In genomic region chr20:60528141-60528540, GRCh38 we compare ENCODE assay signal across 27 cellular contexts.
"Had no signal": no experiment of that assay in that cellular context is flagged by ENCODE, and none has a peak within 500 bp of the region (broad histone marks: within the 10 kb centered on the region; RNA-seq: fewer than 3 reads in every experiment).

No MANE protein-coding gene starts in this region.

- H3K4me1 ChIP-seq: SJSA1 had no signal

- H3K9me3 ChIP-seq: SJSA1 had no signal

- H3K4me3 Mint-ChIP-seq: activated B cell treated with CpG ODN at 0.5 μM for 24 hours; activated CD4-positive, alpha-beta T cell treated with anti-CD3 and anti-CD28 coated beads, Interleukin-2, amount 10 ng/mL, durations not matched to agents 24 days and 14 days; activated CD8-positive, alpha-beta memory T cell treated with anti-CD3 and anti-CD28 coated beads, Interleukin-2, amount 10 ng/mL, durations not matched to agents 7 days and 5 days; activated naive CD4-positive, alpha-beta T cell treated with anti-CD3 and anti-CD28 coated beads, Interleukin-2, amount 50 U/mL, for 24 hours; activated T-cell treated with anti-CD3 and anti-CD28 coated beads, Interleukin-2, amount 50 U/mL, for 24 hours; activated T-helper 1 cell treated with anti-CD3 and anti-CD28 coated beads, Interleukin-12 subunit alpha, Interleukin-12 subunit beta, Interleukin-2, Interleukin-4 antibody, amounts not matched to agents 30 ng/mL and 10 ng/mL and 1 ng/mL, durations not matched to agents 14 hours and 24 hours and 36 hours; brain had no signal

- H3K4me1 Mint-ChIP-seq: activated B cell treated with CpG ODN at 0.5 μM for 24 hours; activated CD4-positive, alpha-beta T cell treated with anti-CD3 and anti-CD28 coated beads, Interleukin-2, amount 10 ng/mL, durations not matched to agents 24 days and 14 days; activated CD8-positive, alpha-beta memory T cell treated with anti-CD3 and anti-CD28 coated beads, Interleukin-2, amount 10 ng/mL, durations not matched to agents 7 days and 5 days; activated naive CD4-positive, alpha-beta T cell treated with anti-CD3 and anti-CD28 coated beads, Interleukin-2, amount 50 U/mL, for 24 hours; brain had no signal

- H3K27ac Mint-ChIP-seq: activated B cell treated with CpG ODN at 0.5 μM for 24 hours; activated CD4-positive, alpha-beta T cell treated with anti-CD3 and anti-CD28 coated beads, Interleukin-2, amount 10 ng/mL, durations not matched to agents 24 days and 14 days; activated CD8-positive, alpha-beta memory T cell treated with anti-CD3 and anti-CD28 coated beads, Interleukin-2, amount 10 ng/mL, durations not matched to agents 7 days and 5 days; activated naive CD4-positive, alpha-beta T cell treated with anti-CD3 and anti-CD28 coated beads, Interleukin-2, amount 50 U/mL, for 24 hours; activated T-cell treated with anti-CD3 and anti-CD28 coated beads, Interleukin-2, amount 50 U/mL, for 24 hours; activated T-helper 1 cell treated with anti-CD3 and anti-CD28 coated beads, Interleukin-12 subunit alpha, Interleukin-12 subunit beta, Interleukin-2, Interleukin-4 antibody, amounts not matched to agents 30 ng/mL and 10 ng/mL and 1 ng/mL, durations not matched to agents 14 hours and 24 hours and 36 hours had no signal

- H3K27ac ChIP-seq: SJSA1 had no signal

- H3K4me3 ChIP-seq: SJSA1 had no signal

- FAIRE-seq: TTC549 had no signal

- H3K9me3 Mint-ChIP-seq: activated naive CD4-positive, alpha-beta T cell treated with anti-CD3 and anti-CD28 coated beads, Interleukin-2, amount 50 U/mL, for 24 hours; activated T-cell treated with anti-CD3 and anti-CD28 coated beads, Interleukin-2, amount 50 U/mL, for 24 hours; activated T-helper 1 cell treated with anti-CD3 and anti-CD28 coated beads, Interleukin-12 subunit alpha, Interleukin-12 subunit beta, Interleukin-2, Interleukin-4 antibody, amounts not matched to agents 30 ng/mL and 10 ng/mL and 1 ng/mL, durations not matched to agents 14 hours and 24 hours and 36 hours had no signal

- H3K27me3 Mint-ChIP-seq: activated B cell treated with CpG ODN at 0.5 μM for 24 hours; activated CD4-positive, alpha-beta T cell treated with anti-CD3 and anti-CD28 coated beads, Interleukin-2, amount 10 ng/mL, durations not matched to agents 24 days and 14 days; activated CD8-positive, alpha-beta memory T cell treated with anti-CD3 and anti-CD28 coated beads, Interleukin-2, amount 10 ng/mL, durations not matched to agents 7 days and 5 days; activated T-cell treated with anti-CD3 and anti-CD28 coated beads, Interleukin-2, amount 50 U/mL, for 24 hours had no signal

- DNase-seq: activated B cell treated with CpG ODN at 0.5 μM for 24 hours; activated CD4-positive, alpha-beta T cell treated with anti-CD3 and anti-CD28 coated beads for 1 hour; activated CD4-positive, alpha-beta T cell treated with anti-CD3 and anti-CD28 coated beads, Interleukin-2, amount 10 ng/mL, durations not matched to agents 24 days and 14 days; activated CD4-positive, alpha-beta T cell treated with anti-CD3 and anti-CD28 coated beads, Interleukin-2, amount 50 U/mL, for 48 hours; activated CD8-positive, alpha-beta memory T cell treated with anti-CD3 and anti-CD28 coated beads, Interleukin-2, amount 10 ng/mL, durations not matched to agents 7 days and 5 days; activated effector memory CD4-positive, alpha-beta T cell treated with Interleukin-2 at 50 U/mL for 16 hours; activated naive CD4-positive, alpha-beta T cell; activated T-cell treated with anti-CD3 and anti-CD28 coated beads, Interleukin-2, amount 50 U/mL, for 24 hours; aorta; NCI-H1092; NCI-H1417; NCI-H1694; NCI-H2029; NCI-H2107; NCI-H2171 treated with DMSO at 0.1 percent for 48 hours; NCI-H226; NCI-H526; NCI-H82; Right ventricle myocardium superior; SW 1271; T1000 had no signal

- H3K36me3 Mint-ChIP-seq: activated CD8-positive, alpha-beta memory T cell treated with anti-CD3 and anti-CD28 coated beads, Interleukin-2, amount 10 ng/mL, durations not matched to agents 7 days and 5 days; activated naive CD4-positive, alpha-beta T cell treated with anti-CD3 and anti-CD28 coated beads, Interleukin-2, amount 50 U/mL, for 24 hours; brain had no signal

- ATAC-seq: activated CD8-positive, alpha-beta memory T cell treated with anti-CD3 and anti-CD28 coated beads, Interleukin-2, amount 10 ng/mL, durations not matched to agents 7 days and 5 days; SK-N-SH treated with all-trans-retinoic acid at 6 μM for 48 hours had no signal

- H3K27me3 ChIP-seq: SJSA1 had no signal

- H3K36me3 ChIP-seq: SJSA1 had no signal
